12 cellular contexts compared by ENCODE assay signal in genomic region chr7:92723978-92724377, GRCh38.
DNase-seq lines count a peak whose midpoint lies in the region; ATAC-seq and TF ChIP-seq lines count a peak whose summit lies in the region.
"Had no signal": no experiment of that assay in that cellular context is flagged by ENCODE, and none has a peak within 500 bp of the region (broad histone marks: within the 10 kb centered on the region; RNA-seq: fewer than 3 reads in every experiment).

No MANE protein-coding gene starts in this region.

- peak; percentile 45 for DNase-seq in NB4 (ENCODE audit: low read depth)
- peak; percentile 17 for DNase-seq in fibroblast of the aortic adventitia (ENCODE audit: low read depth)
- no peak for DNase-seq in NCI-H774 (lab: John Stamatoyannopoulos, UW)
- DNase-seq: activated CD4-positive, CD25-positive, alpha-beta regulatory T cell; activated naive CD8-positive, alpha-beta T cell treated with anti-CD3 and anti-CD28 coated beads, Interleukin-2, amount 10 ng/mL, durations not matched to agents 7 days and 5 days; NCI-H187 treated with DMSO at 0.1 percent for 48 hours; stimulated activated naive B cell treated with anti-CD40 and anti-IgM and Interleukin-4, amounts not matched to agents 10 μg/mL and 1 μg/mL and 100 μg/mL, for 72 hours had no signal

- TF ChIP-seq CTCF in NB4 (IDR thresholded peaks at IDR 0.05; ENCODE audit: low read depth, low read length) (no peak), fibroblast of the aortic adventitia (IDR thresholded peaks at IDR 0.05; ENCODE audit: insufficient read depth, low read length) (no peak)

- H3K36me3 ChIP-seq in BLaER1 (peaks cover 32% of the 10 kb centered on the region), muscle layer of duodenum (ENCODE audit: control insufficient read depth in 1 of 2, insufficient read depth in 2 of 2, low read length in 2 of 2) (peaks cover 0 to 9% of the 10 kb centered on the region in 2 donors)

- peaks cover 30% of the 10 kb centered on the region for H3K4me1 ChIP-seq in BLaER1
- no peaks in the 10 kb centered on the region for H3K4me1 ChIP-seq in muscle layer of duodenum (ENCODE audit: control insufficient read depth in 1 of 2, insufficient read depth in 2 of 2, low read length in 2 of 2)

- no peak overlapping the region for H3K9ac ChIP-seq in BLaER1

- H3K27me3 ChIP-seq in BLaER1, result no peaks in the 10 kb centered on the region
- H3K27me3 ChIP-seq in muscle layer of duodenum (ENCODE audit: low read depth, low read length), result no peaks in the 10 kb centered on the region

- no peak overlapping the region for H3K4me3 ChIP-seq in BLaER1
- no peak overlapping the region for H3K4me3 ChIP-seq in NB4 (ENCODE audit: low read depth, low read length)
- H3K4me3 ChIP-seq in fibroblast of the aortic adventitia (ENCODE audit: low read depth, low read length), result no peak overlapping the region
- no peak overlapping the region for H3K4me3 ChIP-seq in muscle layer of duodenum (ENCODE audit: low read depth in 1 of 2, low read length in 2 of 2)

- peaks cover 38% of the 10 kb centered on the region; the same call in 1 of the 2 replicates for H4K20me1 ChIP-seq in BLaER1

- H3K9me3 ChIP-seq in BLaER1 (no peaks in the 10 kb centered on the region), muscle layer of duodenum (ENCODE audit: control insufficient read depth in 1 of 2, low read length in 2 of 2) (no peaks in the 10 kb centered on the region)

- H3K27ac ChIP-seq in BLaER1, result no peak overlapping the region
- peak overlapping the region; percentile 52 for H3K27ac ChIP-seq in muscle layer of duodenum (ENCODE audit: low read length)

- no peak for ATAC-seq in HG03025 (IDR thresholded peaks at IDR 0.05; ENCODE audit: low FRiP score, unreplicated experiment)
- ATAC-seq in HG02840 (IDR thresholded peaks at IDR 0.05; ENCODE audit: low FRiP score, unreplicated experiment), result no peak
- no peak for ATAC-seq in HG02852 (IDR thresholded peaks at IDR 0.05; ENCODE audit: unreplicated experiment)
- ATAC-seq: stimulated activated naive B cell treated with anti-CD40 and anti-IgM and Interleukin-4, amounts not matched to agents 10 μg/mL and 1 μg/mL and 100 μg/mL, for 72 hours had no signal

- TF ChIP-seq POLR2A in NB4 (IDR thresholded peaks at IDR 0.05; ENCODE audit: extremely low read depth, insufficient read length), result no peak

- H3K4me2 ChIP-seq in BLaER1, result peak overlapping the region; percentile 49
